25 cellular contexts compared by ENCODE assay signal in the genomic region with DNA sequence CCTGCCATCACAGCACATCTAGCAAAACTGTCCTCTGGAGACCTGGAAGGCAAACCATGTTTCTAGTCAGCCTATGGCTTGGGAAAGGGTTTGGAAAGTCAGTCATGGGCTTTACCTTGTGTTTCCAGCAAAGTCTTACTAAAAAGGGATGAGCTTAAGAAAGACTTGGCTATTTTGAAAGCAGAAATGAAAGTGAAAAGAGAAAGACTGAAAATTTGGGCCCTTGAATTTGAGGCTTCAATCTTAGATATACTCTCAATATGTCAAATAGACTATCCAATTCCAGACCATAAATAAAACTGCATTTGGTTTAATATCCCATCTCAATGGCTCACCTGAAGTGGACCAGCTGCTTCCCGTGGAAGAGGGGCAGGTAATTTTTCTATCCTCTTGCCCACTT.
DNase-seq lines count a peak whose midpoint lies in the region; ATAC-seq, FAIRE-seq and TF ChIP-seq lines count a peak whose summit lies in the region.
"Had no signal": no experiment of that assay in that cellular context is flagged by ENCODE, and none has a peak within 500 bp of the region (broad histone marks: within the 10 kb centered on the region; RNA-seq: fewer than 3 reads in every experiment).

No MANE protein-coding gene starts in this region.

- H3K4me3 ChIP-seq in A549, result no peak overlapping the region
- no peak overlapping the region for H3K4me3 ChIP-seq in psoas muscle
- H3K4me3 ChIP-seq: MG63, mucosa of descending colon, Peyer's patch, tibial artery had no signal

- no peaks in the 10 kb centered on the region for H3K36me3 ChIP-seq in psoas muscle (ENCODE audit: insufficient read depth in 1 of 2, low read depth in 1 of 2)
- H3K36me3 ChIP-seq: MG63, neutrophil, Peyer's patch, tibial artery had no signal

- H3K27me3 ChIP-seq in psoas muscle (ENCODE audit: insufficient read depth in 3 of 3, low read length in 2 of 3), result no peaks in the 10 kb centered on the region
- H3K27me3 ChIP-seq: MG63, neutrophil, Peyer's patch, tibial artery had no signal

- TF ChIP-seq EP300 in A549 (IDR thresholded peaks at IDR 0.05), result no peak

- no peak for TF ChIP-seq CTCF in A549 (IDR thresholded peaks at IDR 0.05)
- TF ChIP-seq CTCF in psoas muscle (IDR thresholded peaks at IDR 0.05), result no peak

- H3K27ac ChIP-seq in A549 (peak overlapping the region; percentile 92 to 97), psoas muscle (no peak overlapping the region)
- H3K27ac ChIP-seq: neutrophil, Peyer's patch had no signal

- DNase-seq in A549 (ENCODE audit: low read depth in 1 of 2, low spot score in 1 of 2) (no peak), OCI-M1 (lab: John Stamatoyannopoulos, UW) (peak; percentile 64), EL (no peak), psoas muscle (no peak)
- DNase-seq: activated CD4-positive, CD25-positive, alpha-beta regulatory T cell; CD8-positive, alpha-beta T cell; effector memory CD8-positive, alpha-beta T cell; MG63; mucosa of descending colon; NCI-H2029; NCI-H510A treated with DMSO at 0.1 percent for 48 hours; Peyer's patch; stimulated activated CD4-positive, alpha-beta T cell treated with anti-CD3 and anti-CD28 coated beads, Interleukin-4, amount 100 ng/mL, for 1 hour; stimulated activated CD8-positive, alpha-beta memory T cell treated with anti-CD3 and anti-CD28 coated beads, Interleukin-4, amount 100 ng/mL, for 48 hours; T-cell; tibial artery had no signal

- 100% methylated on average over 1 of the region's 1 CpG for WGBS in A549 (ENCODE audit: missing lambda C conversion rate)
- WGBS in psoas muscle, 3 donors, result 0 to 92% (median 92%) methylated on average over 1 of the region's 1 CpG

- CTCF ChIA-PET in A549 (lab: Yijun Ruan, JAX), result no interaction called here

- no peak for FAIRE-seq in A549 (lab: Jason Lieb, UNC)
- FAIRE-seq: A204.1, HTR-8/SVneo had no signal

- TF ChIP-seq POLR2A in A549 (IDR thresholded peaks at IDR 0.05; ENCODE audit: low read length), result no peak

- ATAC-seq in A549 (no peak), GM19035 (IDR thresholded peaks at IDR 0.05; ENCODE audit: unreplicated experiment) (peak; percentile 37), HG02885 (IDR thresholded peaks at IDR 0.05; ENCODE audit: poor library complexity, unreplicated experiment) (peak; percentile 45), psoas muscle (no peak), HG02623 (IDR thresholded peaks at IDR 0.05; ENCODE audit: unreplicated experiment) (no peak), esophagus mucosa (no peak)
- ATAC-seq: activated T-helper 17 cell treated with anti-CD3 and anti-CD28 coated beads, Interleukin-2, amount 50 U/mL, for 72 hours; CD8-positive, alpha-beta T cell; effector memory CD8-positive, alpha-beta T cell; HCT116; mucosa of descending colon; T-cell had no signal

- POLR2A ChIA-PET in A549 (lab: Yijun Ruan, JAX), result no interaction called here

- H3K9me3 ChIP-seq in A549 (peaks cover 14% of the 10 kb centered on the region; the same call in 2 of the 3 replicates), psoas muscle (no peaks in the 10 kb centered on the region)
- H3K9me3 ChIP-seq: MG63, mucosa of descending colon, neutrophil, Peyer's patch, tibial artery had no signal

- TF ChIP-seq RAD21 in A549 (conservative IDR thresholded peaks at IDR 0.05 in 1 of 2, IDR thresholded peaks at IDR 0.05 in 1 of 2), result no peak

- H3K4me1 ChIP-seq in A549 (peaks cover 32% of the 10 kb centered on the region), psoas muscle (no peaks in the 10 kb centered on the region)

- intact Hi-C loops in psoas muscle (cut with DNase I), result loop anchor here (5.0 to 10.0 kb wide), 3 partner anchors 309 to 366 kb away; no protein-coding TSS in a partner anchor

- H3K4me2 ChIP-seq in A549, result no peak overlapping the region

TF ChIP-seq in A549, 52 proteins besides CTCF, POLR2A, EP300 and RAD21:
- TF ChIP-seq, protein P1, sequence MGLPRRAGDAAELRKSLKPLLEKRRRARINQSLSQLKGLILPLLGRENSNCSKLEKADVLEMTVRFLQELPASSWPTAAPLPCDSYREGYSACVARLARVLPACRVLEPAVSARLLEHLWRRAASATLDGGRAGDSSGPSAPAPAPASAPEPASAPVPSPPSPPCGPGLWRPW (IDR thresholded peaks at IDR 0.05), result no peak
- no peak for TF ChIP-seq ESRRA (IDR thresholded peaks at IDR 0.05; ENCODE audit: borderline replicate concordance, low read length)
- no peak for TF ChIP-seq POLR2AphosphoS2 (conservative IDR thresholded peaks at IDR 0.05; ENCODE audit: low read length)
- TF ChIP-seq TP53 (CRISPR knock-in tag; IDR thresholded peaks at IDR 0.05), result no peak
- no peak for TF ChIP-seq FOSB (CRISPR knock-in tag; IDR thresholded peaks at IDR 0.05)
- no peak for TF ChIP-seq CHD2 (IDR thresholded peaks at IDR 0.05; ENCODE audit: low read length, partially characterized antibody)
- TF ChIP-seq, protein P2, sequence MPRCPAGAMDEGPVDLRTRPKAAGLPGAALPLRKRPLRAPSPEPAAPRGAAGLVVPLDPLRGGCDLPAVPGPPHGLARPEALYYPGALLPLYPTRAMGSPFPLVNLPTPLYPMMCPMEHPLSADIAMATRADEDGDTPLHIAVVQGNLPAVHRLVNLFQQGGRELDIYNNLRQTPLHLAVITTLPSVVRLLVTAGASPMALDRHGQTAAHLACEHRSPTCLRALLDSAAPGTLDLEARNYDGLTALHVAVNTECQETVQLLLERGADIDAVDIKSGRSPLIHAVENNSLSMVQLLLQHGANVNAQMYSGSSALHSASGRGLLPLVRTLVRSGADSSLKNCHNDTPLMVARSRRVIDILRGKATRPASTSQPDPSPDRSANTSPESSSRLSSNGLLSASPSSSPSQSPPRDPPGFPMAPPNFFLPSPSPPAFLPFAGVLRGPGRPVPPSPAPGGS (IDR thresholded peaks at IDR 0.05), result no peak
- TF ChIP-seq HDAC2 (IDR thresholded peaks at IDR 0.05), result no peak

Comparison
In these comparisons a context has a peak if more than half of its experiments do, and no peak if none do; other contexts are left out.
1. ATAC-seq: peak in GM19035 (single experiment) and HG02885 (single experiment); none in A549 (0 of 2), psoas muscle (0 of 4), HG02623 (single experiment) and esophagus mucosa (single experiment).